8 cellular contexts compared by ENCODE assay signal in the genomic region with DNA sequence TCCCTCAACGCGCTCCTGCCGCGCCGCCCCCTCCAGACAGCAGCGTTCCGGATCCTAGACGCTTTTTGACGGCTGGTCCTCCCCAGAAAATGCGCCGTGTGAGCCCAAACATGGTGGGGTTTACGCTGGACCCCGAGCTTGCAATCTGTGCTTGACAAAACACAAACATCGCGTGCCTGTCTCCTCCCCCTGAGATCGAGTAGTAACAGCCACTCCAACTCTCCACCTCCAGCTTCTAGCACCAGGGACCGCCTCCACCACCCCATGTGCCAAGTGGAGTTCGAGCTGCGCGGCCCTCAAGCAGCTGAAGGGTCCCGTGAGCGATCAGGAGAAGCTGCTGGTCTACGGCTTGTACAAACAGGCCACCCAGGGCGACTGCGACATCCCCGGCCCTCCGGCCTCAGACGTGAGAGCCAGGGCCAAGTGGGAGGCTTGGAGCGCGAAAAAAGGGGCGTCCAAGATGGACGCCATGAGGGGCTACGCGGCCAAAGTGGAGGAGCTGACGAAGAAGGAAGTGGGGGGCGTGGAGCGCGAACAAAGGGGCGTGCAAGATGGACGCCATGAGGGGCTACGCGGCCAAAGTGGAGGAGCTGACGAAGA. TPM values are rescaled to one million over a fixed set of nuclear protein-coding genes. Genes with fewer than 3 reads are reported as not detected.
DNase-seq lines count a peak whose midpoint lies in the region; ATAC-seq and TF ChIP-seq lines count a peak whose summit lies in the region.

No MANE protein-coding gene starts in this region.

- intact Hi-C loops in CD4-positive, alpha-beta T cell (cut with DNase I, micrococcal nuclease) = loop anchor here (1.0 kb wide), 4 partner anchors 30 to 342 kb away; partner anchors contain the start of genes GLOD4 (in 2 of the 2), MRM3 (in 2 of the 2) and VPS53 (in 1 of the 2)

- H3K36me3 Mint-ChIP-seq in CD4-positive, alpha-beta T cell (ENCODE audit: low read depth) = peaks cover 23% of the 10 kb centered on the region
- H3K36me3 Mint-ChIP-seq in H9 (ENCODE audit: insufficient read depth in 1 of 3, low read depth in 3 of 3) = peaks cover 41 to 53% (median 50%) of the 10 kb centered on the region in 3 experiments

- peaks cover 3% of the 10 kb centered on the region for H4K20me1 ChIP-seq in H9 (ENCODE audit: control insufficient read depth, insufficient read depth, insufficient read length)
- no peaks in the 10 kb centered on the region for H4K20me1 ChIP-seq in OCI-LY1 (ENCODE audit: insufficient read depth, low read length)

- peak in 2 of 10 experiments; percentile 21 to 30 for DNase-seq in CD4-positive, alpha-beta T cell
- DNase-seq in H9 = peak; percentile 80
- no peak for DNase-seq in stimulated activated CD4-positive, alpha-beta T cell treated with anti-CD3 and anti-CD28 coated beads, Interleukin-15, amount 100 ng/mL, for 24 hours

- no peak overlapping the region for H2BK20ac ChIP-seq in H9 (ENCODE audit: low read depth, low read length, poor library complexity, severe bottlenecking)

- peak overlapping the region; percentile 83 for H3K27ac Mint-ChIP-seq in CD4-positive, alpha-beta T cell
- H3K27ac Mint-ChIP-seq in H9 = peak overlapping the region; percentile 24 to 98 (median 95); a peak in 5 of 7 replicates

- H2AK5ac ChIP-seq in H9 (ENCODE audit: insufficient read length, low read length) = no peak overlapping the region

- CTCF ChIA-PET in CD4-positive, alpha-beta T cell (lab: Charles Lee) = interaction anchor here (0.8 to 1.4 kb wide), 3 partner anchors 29 to 608 kb away, joined by 3 to 13 read pairs (median 7); partner anchors contain the start of genes GLOD4, MRM3 and TIMM22

- peaks cover 3% of the 10 kb centered on the region for H3K79me1 ChIP-seq in H9 (ENCODE audit: insufficient read depth, low read depth, low read length, poor library complexity, severe bottlenecking)

- H3K4me3 Mint-ChIP-seq in CD4-positive, alpha-beta T cell = peak overlapping the region; percentile 95
- H3K4me3 Mint-ChIP-seq in H9 = peak overlapping the region; percentile 96

- peak overlapping the region; percentile 85 for H3K18ac ChIP-seq in H9 (ENCODE audit: insufficient read length, low read depth, low read length)

- POLR2A ChIA-PET in CD4-positive, alpha-beta T cell (lab: Charles Lee) = interaction anchor here (0.6 to 3.5 kb wide), 12 partner anchors 9 to 877 kb away, joined by 3 to 49 read pairs (median 4); partner anchors contain the start of genes GLOD4, MRM3, NXN and TIMM22

- H3K4me1 ChIP-seq in H9 (ENCODE audit: insufficient read depth, low read length) = no peaks in the 10 kb centered on the region
- H3K4me1 ChIP-seq in OCI-LY1 (ENCODE audit: insufficient read depth, low read length, severe bottlenecking) = peaks cover 21% of the 10 kb centered on the region
- H3K4me1 ChIP-seq in liver (ENCODE audit: control insufficient read depth in 4 of 4, insufficient read depth in 4 of 4, low read length in 3 of 4) = peaks cover 6 to 17% (median 11%) of the 10 kb centered on the region in 4 donors
- peaks cover 20% of the 10 kb centered on the region for H3K4me1 ChIP-seq in stomach smooth muscle (ENCODE audit: control insufficient read depth, insufficient read depth, low read length)

- H3K27me3 ChIP-seq in CD4-positive, alpha-beta T cell (ENCODE audit: control insufficient read depth, insufficient read depth, low read length) = no peaks in the 10 kb centered on the region
- H3K27me3 ChIP-seq in H9 (ENCODE audit: insufficient read depth, low read length) (no peaks in the 10 kb centered on the region), OCI-LY1 (ENCODE audit: insufficient read depth, low read length) (no peaks in the 10 kb centered on the region), liver (ENCODE audit: control insufficient read depth in 4 of 4, insufficient read depth in 4 of 4, low read length in 3 of 4) (no peaks in the 10 kb centered on the region), stomach smooth muscle (ENCODE audit: control insufficient read depth in 1 of 2, insufficient read depth in 2 of 2, low read length in 2 of 2) (no peaks in the 10 kb centered on the region)

- no peaks in the 10 kb centered on the region for H3K9me2 ChIP-seq in OCI-LY1 (ENCODE audit: low read depth, low read length)

- H3K79me2 ChIP-seq in H9 (ENCODE audit: insufficient read depth, low read length) = peaks cover 9% of the 10 kb centered on the region; the same call in 1 of the 2 replicates
- peaks cover 31% of the 10 kb centered on the region for H3K79me2 ChIP-seq in OCI-LY1 (ENCODE audit: insufficient read depth, low read length)

- H3K4me3 ChIP-seq in OCI-LY1 (ENCODE audit: low read depth, low read length, poor library complexity, severe bottlenecking) = peak overlapping the region; percentile 78
- H3K4me3 ChIP-seq in liver (ENCODE audit: low read depth in 1 of 3, low read length in 3 of 3) = peak overlapping the region; percentile 56 to 80 (median 75)
- H3K4me3 ChIP-seq in stomach smooth muscle (ENCODE audit: low read length in 2 of 2) = peak overlapping the region; percentile 72 to 80

- no peak overlapping the region for H3K56ac ChIP-seq in H9 (ENCODE audit: insufficient read length, low read depth, low read length)

- no peak overlapping the region for H2AFZ ChIP-seq in H9 (ENCODE audit: low read length)
- H2AFZ ChIP-seq in OCI-LY1 (ENCODE audit: low read length) = peak overlapping the region; percentile 58; the same call in 1 of the 2 replicates

- H3K9me3 ChIP-seq in CD4-positive, alpha-beta T cell (ENCODE audit: control insufficient read depth, low read length) = no peaks in the 10 kb centered on the region
- H3K9me3 ChIP-seq in H9 (ENCODE audit: control insufficient read depth, low read depth, low read length) = no peaks in the 10 kb centered on the region
- H3K9me3 ChIP-seq in OCI-LY1 (ENCODE audit: low read length) = 0 out of 2 replicates have a peak, but pooled peaks cover 6% of the 10 kb centered on the region
- H3K9me3 ChIP-seq in liver (ENCODE audit: control insufficient read depth in 4 of 4, low read length in 3 of 4) = no peaks in the 10 kb centered on the region
- no peaks in the 10 kb centered on the region for H3K9me3 ChIP-seq in stomach smooth muscle (ENCODE audit: control insufficient read depth in 2 of 2, low read length in 2 of 2)

- H2BK12ac ChIP-seq in H9 (ENCODE audit: insufficient read length, low read depth, low read length) = no peak overlapping the region

- no peak overlapping the region for H3T11ph ChIP-seq in H9 (ENCODE audit: low read length)

- no peaks in the 10 kb centered on the region for H3K27me3 Mint-ChIP-seq in CD4-positive, alpha-beta T cell
- H3K27me3 Mint-ChIP-seq in H9 (ENCODE audit: low read depth) = no peaks in the 10 kb centered on the region

- H3K27ac ChIP-seq in CD4-positive, alpha-beta T cell (ENCODE audit: low read depth, low read length) = peak overlapping the region; percentile 65
- H3K27ac ChIP-seq in H9 (ENCODE audit: insufficient read length, low read depth, low read length) = no peak overlapping the region
- peak overlapping the region; percentile 55 for H3K27ac ChIP-seq in OCI-LY1 (ENCODE audit: low read depth, low read length, poor library complexity, severe bottlenecking)
- H3K27ac ChIP-seq in cingulate gyrus (ENCODE audit: low read depth, low read length) = peak overlapping the region; percentile 52
- peak overlapping the region; percentile 45 to 80 for H3K27ac ChIP-seq in liver (ENCODE audit: low read depth in 1 of 2, low read length in 2 of 2)
- H3K27ac ChIP-seq in stomach smooth muscle (ENCODE audit: low read length) = peak overlapping the region; percentile 73

- no CpG with 5 or more reads among the region's 43 CpGs for WGBS in H9 (ENCODE audit: extremely low coverage, insufficient read length, low lambda C conversion rate)
- WGBS in liver = 27% methylated on average over 43 of the region's 43 CpGs

- H3F3A ChIP-seq in OCI-LY1 (ENCODE audit: insufficient read depth, low read length) = 0 out of 2 replicates have a peak, but pooled peaks cover 7% of the 10 kb centered on the region

- no peak overlapping the region for H2BK15ac ChIP-seq in H9 (ENCODE audit: low read depth, low read length)

- peak; percentile 27 for ATAC-seq in CD4-positive, alpha-beta T cell (ENCODE audit: poor library complexity)
- ATAC-seq in GM21423 (IDR thresholded peaks at IDR 0.05; ENCODE audit: unreplicated experiment) = no peak

- H3K23me2 ChIP-seq in H9 (ENCODE audit: insufficient read length, low read depth, low read length, poor library complexity, severe bottlenecking) = peaks cover 7% of the 10 kb centered on the region

- H2BK120ac ChIP-seq in H9 (ENCODE audit: low read depth, low read length, poor library complexity, severe bottlenecking) = no peak overlapping the region

- H3K9ac ChIP-seq in H9 (ENCODE audit: extremely low read depth, insufficient read length, low read length) = peak overlapping the region; percentile 36
- H3K9ac ChIP-seq in OCI-LY1 (ENCODE audit: low read length) = peak overlapping the region; percentile 93
- H3K9ac ChIP-seq in liver (ENCODE audit: low read depth in 1 of 2, low read length in 2 of 2) = peak overlapping the region; percentile 2 to 61
- H3K9ac ChIP-seq in stomach smooth muscle (ENCODE audit: low read length in 2 of 2) = peak overlapping the region; percentile 71 to 75

- peak overlapping the region; percentile 34 for H3K4me2 ChIP-seq in H9 (ENCODE audit: insufficient read depth, insufficient read length, low read length)
- H3K4me2 ChIP-seq in OCI-LY1 (ENCODE audit: low read length) = peak overlapping the region; percentile 88

- peak overlapping the region; percentile 83 for H3K14ac ChIP-seq in H9 (ENCODE audit: insufficient read depth, low read length)

- TF ChIP-seq CTCF in CD4-positive, alpha-beta T cell (IDR thresholded peaks at IDR 0.05) = no peak
- TF ChIP-seq CTCF in H9 (conservative IDR thresholded peaks at IDR 0.05) (no peak), OCI-LY1 (IDR thresholded peaks at IDR 0.05; ENCODE audit: low read length) (no peak), liver (IDR thresholded peaks at IDR 0.05; ENCODE audit: low read depth, low read length, missing input control) (no peak)

- H3K4me1 Mint-ChIP-seq in CD4-positive, alpha-beta T cell (ENCODE audit: low read depth) = peaks cover 43% of the 10 kb centered on the region
- peaks cover 31 to 36% of the 10 kb centered on the region in 2 experiments for H3K4me1 Mint-ChIP-seq in H9

- H4K8ac ChIP-seq in H9 (replicated peaks; ENCODE audit: insufficient read length, low read depth, low read length) = no peak overlapping the region

- no peaks in the 10 kb centered on the region for H3K9me3 Mint-ChIP-seq in CD4-positive, alpha-beta T cell
- H3K9me3 Mint-ChIP-seq in H9 = peaks cover 18 to 24% of the 10 kb centered on the region in 2 experiments

- no peak overlapping the region for H3K23ac ChIP-seq in H9 (ENCODE audit: insufficient read length, low read depth, low read length)

- H3K36me3 ChIP-seq in OCI-LY1 (ENCODE audit: insufficient read depth, low read length) (peaks cover 40% of the 10 kb centered on the region), liver (ENCODE audit: control insufficient read depth in 4 of 4, insufficient read depth in 3 of 4, low read depth in 1 of 4, low read length in 3 of 4) (peaks cover 0 to 13% (median 2%) of the 10 kb centered on the region in 4 donors), stomach smooth muscle (ENCODE audit: control insufficient read depth in 2 of 2, insufficient read depth in 2 of 2, low read length in 2 of 2) (peaks cover 0 to 2% of the 10 kb centered on the region in 2 donors)

- no peak overlapping the region for H3K4ac ChIP-seq in H9 (ENCODE audit: low read depth, low read length)

- no peak overlapping the region for H4K5ac ChIP-seq in H9 (ENCODE audit: insufficient read length, low read depth, low read length)

- H4K91ac ChIP-seq in H9 (ENCODE audit: insufficient read length, low read depth, low read length) = no peak overlapping the region

- H2BK5ac ChIP-seq in H9 (ENCODE audit: insufficient read length, low read length) = no peak overlapping the region

- TF ChIP-seq RAD21 in liver (IDR thresholded peaks at IDR 0.05) = no peak

RNA-seq across cellular contexts. Expression of gene GEMIN4, which starts 0.7 kb away (rescaled TPM):
- 10 to 100 TPM; 16.0 to 18.0 TPM for total RNA-seq in CD4-positive, alpha-beta T cell
- total RNA-seq in H9 (2021) (54.7 and 56.8 TPM in 2 replicates), liver (1 to 10 TPM; 6.5 to 7.0 TPM)
- polyA plus RNA-seq in liver = 1 to 10 TPM; 2.8 to 5.3 TPM

RNA-seq across cellular contexts. Expression of gene TLCD3A, which starts 20.3 kb away (rescaled TPM):
- total RNA-seq in CD4-positive, alpha-beta T cell = under 1 TPM; 0.63 to 0.75 TPM
- total RNA-seq in H9 (2021) = 27.3 and 29.6 TPM in 2 replicates
- total RNA-seq in liver = 1 to 10 TPM; 1.3 to 1.7 TPM
- 1 to 10 TPM in 1 of 2 donors, under 1 TPM in 1; 0.57 to 2.3 TPM for polyA plus RNA-seq in liver

RNA-seq across cellular contexts. Expression of gene GLOD4, which starts 29.4 kb away (rescaled TPM):
- 10 to 100 TPM; 88.0 to 89.3 TPM for total RNA-seq in CD4-positive, alpha-beta T cell
- total RNA-seq in H9 (2021) (99.8 and 106 TPM in 2 replicates), liver (10 to 100 TPM; 32.1 to 45.9 TPM)
- polyA plus RNA-seq in liver = 10 to 100 TPM; 26.1 to 50.5 TPM

RNA-seq across cellular contexts. Expression of gene MRM3, which starts 29.4 kb away (rescaled TPM):
- 10 to 100 TPM; 40.8 to 44.1 TPM for total RNA-seq in CD4-positive, alpha-beta T cell
- 24.3 and 25.3 TPM in 2 replicates for total RNA-seq in H9 (2021)
- total RNA-seq in liver = 10 to 100 TPM in 1 of 2 donors, 1 to 10 TPM in 1; 8.5 to 16.9 TPM
- 10 to 100 TPM; 13.9 to 17.5 TPM for polyA plus RNA-seq in liver

RNA-seq across cellular contexts. Expression of gene VPS53, which starts 38.1 kb away (rescaled TPM):
- total RNA-seq in CD4-positive, alpha-beta T cell = 10 to 100 TPM; 54.0 to 57.0 TPM
- 56.2 and 57.0 TPM in 2 replicates for total RNA-seq in H9 (2021)
- 10 to 100 TPM; 10.6 to 18.2 TPM for total RNA-seq in liver
- polyA plus RNA-seq in liver = 1 to 10 TPM; 5.1 to 5.4 TPM

Comparison
In these comparisons a context has a peak if more than half of its experiments do, and no peak if none do; other contexts are left out.
1. H3K9ac ChIP-seq: peak in every context shown above with its lines; median percentile 93 in OCI-LY1; 73 in stomach smooth muscle; 36 in H9; 32 in liver.
2. RNA of gene TLCD3A, which starts 20.3 kb away (total RNA-seq): 27.3 to 29.6 TPM in H9; 1.3 to 1.7 TPM in liver and 0.63 to 0.75 TPM in CD4-positive, alpha-beta T cell; every median in the first group is over 10 times any median in the second.
3. Peak in every context shown above with its lines, with median percentiles within 50 percentile points of each other: H3K4me3 ChIP-seq.